1 cellular context compared by ENCODE assay signal in genomic region chr11:72223615-72224586, GRCh38.
TF ChIP-seq lines count a peak whose summit lies in the region.

No MANE protein-coding gene starts in this region.

TF ChIP-seq in HepG2, 621 proteins besides CTCF, POLR2A, EP300 and RAD21 (continued from another document):
- TF ChIP-seq, protein P1, sequence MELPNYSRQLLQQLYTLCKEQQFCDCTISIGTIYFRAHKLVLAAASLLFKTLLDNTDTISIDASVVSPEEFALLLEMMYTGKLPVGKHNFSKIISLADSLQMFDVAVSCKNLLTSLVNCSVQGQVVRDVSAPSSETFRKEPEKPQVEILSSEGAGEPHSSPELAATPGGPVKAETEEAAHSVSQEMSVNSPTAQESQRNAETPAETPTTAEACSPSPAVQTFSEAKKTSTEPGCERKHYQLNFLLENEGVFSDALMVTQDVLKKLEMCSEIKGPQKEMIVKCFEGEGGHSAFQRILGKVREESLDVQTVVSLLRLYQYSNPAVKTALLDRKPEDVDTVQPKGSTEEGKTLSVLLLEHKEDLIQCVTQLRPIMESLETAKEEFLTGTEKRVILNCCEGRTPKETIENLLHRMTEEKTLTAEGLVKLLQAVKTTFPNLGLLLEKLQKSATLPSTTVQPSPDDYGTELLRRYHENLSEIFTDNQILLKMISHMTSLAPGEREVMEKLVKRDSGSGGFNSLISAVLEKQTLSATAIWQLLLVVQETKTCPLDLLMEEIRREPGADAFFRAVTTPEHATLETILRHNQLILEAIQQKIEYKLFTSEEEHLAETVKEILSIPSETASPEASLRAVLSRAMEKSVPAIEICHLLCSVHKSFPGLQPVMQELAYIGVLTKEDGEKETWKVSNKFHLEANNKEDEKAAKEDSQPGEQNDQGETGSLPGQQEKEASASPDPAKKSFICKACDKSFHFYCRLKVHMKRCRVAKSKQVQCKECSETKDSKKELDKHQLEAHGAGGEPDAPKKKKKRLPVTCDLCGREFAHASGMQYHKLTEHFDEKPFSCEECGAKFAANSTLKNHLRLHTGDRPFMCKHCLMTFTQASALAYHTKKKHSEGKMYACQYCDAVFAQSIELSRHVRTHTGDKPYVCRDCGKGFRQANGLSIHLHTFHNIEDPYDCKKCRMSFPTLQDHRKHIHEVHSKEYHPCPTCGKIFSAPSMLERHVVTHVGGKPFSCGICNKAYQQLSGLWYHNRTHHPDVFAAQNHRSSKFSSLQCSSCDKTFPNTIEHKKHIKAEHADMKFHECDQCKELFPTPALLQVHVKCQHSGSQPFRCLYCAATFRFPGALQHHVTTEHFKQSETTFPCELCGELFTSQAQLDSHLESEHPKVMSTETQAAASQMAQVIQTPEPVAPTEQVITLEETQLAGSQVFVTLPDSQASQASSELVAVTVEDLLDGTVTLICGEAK (IDR thresholded peaks at IDR 0.05), result no peak
- TF ChIP-seq, protein P1 (CRISPR knock-in tag; IDR thresholded peaks at IDR 0.05), result no peak
- TF ChIP-seq ZNF558 (CRISPR knock-in tag; IDR thresholded peaks at IDR 0.05; ENCODE audit: borderline replicate concordance) (no peak), KLF12 (CRISPR knock-in tag; IDR thresholded peaks at IDR 0.05; ENCODE audit: borderline replicate concordance) (peak; percentile 2; the same call in 1 of the 2 replicates), ZFY (CRISPR knock-in tag; IDR thresholded peaks at IDR 0.05) (peak; percentile 42), ZBTB14 (CRISPR knock-in tag; IDR thresholded peaks at IDR 0.05) (peak; percentile 15; the same call in 1 of the 2 replicates), ZNF501 (CRISPR knock-in tag; IDR thresholded peaks at IDR 0.05) (no peak), ZBTB46 (CRISPR knock-in tag; IDR thresholded peaks at IDR 0.05; ENCODE audit: borderline replicate concordance) (no peak), CCDC6 (CRISPR knock-in tag; IDR thresholded peaks at IDR 0.05) (no peak), GATAD2A (CRISPR knock-in tag; IDR thresholded peaks at IDR 0.05) (peak; percentile 1; the same call in 1 of the 2 replicates), RBFOX2 (IDR thresholded peaks at IDR 0.05; ENCODE audit: low read depth, low read length) (peak; percentile 68), PAWR (CRISPR knock-in tag; IDR thresholded peaks at IDR 0.05; ENCODE audit: borderline replicate concordance) (0 out of 2 replicates have a peak, but pooled peaks have one; percentile 10), SRSF4 (IDR thresholded peaks at IDR 0.05; ENCODE audit: low read depth, low read length, poor library complexity, severe bottlenecking) (no peak), PHF20 (CRISPR knock-in tag; IDR thresholded peaks at IDR 0.05) (no peak), GTF3A (CRISPR knock-in tag; conservative IDR thresholded peaks at IDR 0.05) (no peak), ATF2 (CRISPR knock-in tag; IDR thresholded peaks at IDR 0.05) (no peak), ZBED4 (CRISPR knock-in tag; IDR thresholded peaks at IDR 0.05; ENCODE audit: borderline replicate concordance) (no peak), ZFP90 (CRISPR knock-in tag; IDR thresholded peaks at IDR 0.05; ENCODE audit: borderline replicate concordance) (no peak), ZNF446 (CRISPR knock-in tag; IDR thresholded peaks at IDR 0.05) (0 out of 2 replicates have a peak, but pooled peaks have one; percentile 51), RORA (CRISPR knock-in tag; IDR thresholded peaks at IDR 0.05) (no peak), MYPOP (CRISPR knock-in tag; IDR thresholded peaks at IDR 0.05) (0 out of 2 replicates have a peak, but pooled peaks have one; percentile 21), ZNF546 (CRISPR knock-in tag; conservative IDR thresholded peaks at IDR 0.05) (0 out of 2 replicates have a peak, but pooled peaks have one; percentile 20)
